In genomic region chr9:136815422-136815782, GRCh38 we compare ENCODE assay signal across 25 cellular contexts. TPM values are rescaled to one million over a fixed set of nuclear protein-coding genes. Genes with fewer than 3 reads are reported as not detected.
DNase-seq lines count a peak whose midpoint lies in the region; ATAC-seq, FAIRE-seq and TF ChIP-seq lines count a peak whose summit lies in the region.
"Had no signal": no experiment of that assay in that cellular context is flagged by ENCODE, and none has a peak within 500 bp of the region (broad histone marks: within the 10 kb centered on the region; RNA-seq: fewer than 3 reads in every experiment).

No MANE protein-coding gene starts in this region.

- H4K8ac ChIP-seq in trophoblast cell (ENCODE audit: low read depth, low read length): no peak overlapping the region

- H2AK5ac ChIP-seq in trophoblast cell (ENCODE audit: low read length): no peak overlapping the region

- H3K9me2 ChIP-seq in Karpas-422 (replicated peaks; ENCODE audit: insufficient read depth, low read length): no peaks in the 10 kb centered on the region
- H3K9me2 ChIP-seq: SK-N-SH had no signal

- H4K91ac ChIP-seq in trophoblast cell (ENCODE audit: low read depth, low read length): no peak overlapping the region

- no peak overlapping the region for H2BK12ac ChIP-seq in trophoblast cell (ENCODE audit: low read length)

- DNase-seq in activated naive CD4-positive, alpha-beta T cell treated with anti-CD3 and anti-CD28 coated beads, Interleukin-2, amount 10 ng/mL, durations not matched to agents 7 days and 5 days: no peak
- no peak for DNase-seq in activated naive CD4-positive, alpha-beta T cell treated with anti-CD3 and anti-CD28 coated beads, Interleukin-2, amount 50 U/mL, for 72 hours (ENCODE audit: low spot score in 2 of 2)
- DNase-seq in Karpas-422: no peak
- DNase-seq in GM12878 (ENCODE audit: low read depth, low spot score): no peak
- DNase-seq in trophoblast cell: no peak
- no peak for DNase-seq in activated T-cell treated with anti-CD3 and anti-CD28 coated beads, Interleukin-2, amount 50 U/mL, for 72 hours
- no peak for DNase-seq in osteoblast (ENCODE audit: insufficient read length, low spot score, missing footprints)
- DNase-seq: GOT3, Kasumi-1, NCI-H1092 treated with DMSO at 0.1 percent for 48 hours, NCI-H1436, NCI-H187, NCI-H2081 treated with DMSO at 0.1 percent for 48 hours, NCI-H2171, NCI-H226, NCI-H510A, NCI-H69, SIG-M5, SK-N-SH had no signal

- no peak overlapping the region for H3K4me3 Mint-ChIP-seq in activated naive CD4-positive, alpha-beta T cell treated with anti-CD3 and anti-CD28 coated beads, Interleukin-2, amount 10 ng/mL, durations not matched to agents 7 days and 5 days
- no peak overlapping the region for H3K4me3 Mint-ChIP-seq in activated T-cell treated with anti-CD3 and anti-CD28 coated beads, Interleukin-2, amount 50 U/mL, for 72 hours

- TF ChIP-seq CTCF in GM12878 (IDR thresholded peaks at IDR 0.05 in 2 of 3, conservative IDR thresholded peaks at IDR 0.05 in 1 of 3; ENCODE audit: control insufficient read depth in 2 of 3, extremely low read depth in 1 of 3, insufficient read depth in 1 of 3, low read depth in 3 of 3, low read length in 3 of 3) (no peak), osteoblast (IDR thresholded peaks at IDR 0.05; ENCODE audit: extremely low read depth, low read depth, low read length) (no peak)

- CTCF ChIA-PET in activated naive CD4-positive, alpha-beta T cell treated with anti-CD3 and anti-CD28 coated beads, Interleukin-2, amount 10 ng/mL, durations not matched to agents 7 days and 5 days (lab: Charles Lee): interaction anchor here (0.6 to 1.3 kb wide), 2 partner anchors 182 to 220 kb away, joined by 3 to 4 read pairs; no protein-coding TSS in a partner anchor
- CTCF ChIA-PET in GM12878 (lab: Yijun Ruan, JAX): interaction anchor here (0.6 to 2.6 kb wide), 5 partner anchors 12 to 214 kb away, joined by 3 to 12 read pairs (median 4); partner anchors contain the start of gene AJM1

- H3K27me3 Mint-ChIP-seq in activated naive CD4-positive, alpha-beta T cell treated with anti-CD3 and anti-CD28 coated beads, Interleukin-2, amount 10 ng/mL, durations not matched to agents 7 days and 5 days: no peaks in the 10 kb centered on the region
- H3K27me3 Mint-ChIP-seq in activated T-cell treated with anti-CD3 and anti-CD28 coated beads, Interleukin-2, amount 50 U/mL, for 72 hours (ENCODE audit: low read depth): no peaks in the 10 kb centered on the region

- H3K27ac Mint-ChIP-seq in activated naive CD4-positive, alpha-beta T cell treated with anti-CD3 and anti-CD28 coated beads, Interleukin-2, amount 10 ng/mL, durations not matched to agents 7 days and 5 days: peak overlapping the region; percentile 45
- no peak overlapping the region for H3K27ac Mint-ChIP-seq in activated naive CD4-positive, alpha-beta T cell treated with anti-CD3 and anti-CD28 coated beads, Interleukin-2, amount 50 U/mL, for 72 hours
- no peak overlapping the region for H3K27ac Mint-ChIP-seq in activated T-cell treated with anti-CD3 and anti-CD28 coated beads, Interleukin-2, amount 50 U/mL, for 72 hours

- H3K4me1 Mint-ChIP-seq in activated naive CD4-positive, alpha-beta T cell treated with anti-CD3 and anti-CD28 coated beads, Interleukin-2, amount 10 ng/mL, durations not matched to agents 7 days and 5 days: peaks cover 41% of the 10 kb centered on the region
- peaks cover 20% of the 10 kb centered on the region for H3K4me1 Mint-ChIP-seq in activated T-cell treated with anti-CD3 and anti-CD28 coated beads, Interleukin-2, amount 50 U/mL, for 72 hours (ENCODE audit: low read depth)

- no peak for ATAC-seq in activated naive CD4-positive, alpha-beta T cell treated with anti-CD3 and anti-CD28 coated beads, Interleukin-2, amount 50 U/mL, for 72 hours
- no peak for ATAC-seq in GM12878
- ATAC-seq in activated T-cell treated with anti-CD3 and anti-CD28 coated beads, Interleukin-2, amount 50 U/mL, for 72 hours (replicated peaks in 1 of 2): no peak
- ATAC-seq: Panc1 had no signal

- no peak overlapping the region for H3K4me3 ChIP-seq in Karpas-422 (ENCODE audit: low read length)
- no peak overlapping the region for H3K4me3 ChIP-seq in GM12878
- no peak overlapping the region for H3K4me3 ChIP-seq in trophoblast cell (ENCODE audit: low read depth, low read length)
- no peak overlapping the region for H3K4me3 ChIP-seq in osteoblast (ENCODE audit: insufficient read depth, low read length)
- H3K4me3 ChIP-seq: HAP-1 had no signal

- no peak overlapping the region for H2AFZ ChIP-seq in Karpas-422 (ENCODE audit: low read length)
- no peak overlapping the region for H2AFZ ChIP-seq in GM12878 (ENCODE audit: control insufficient read depth, low read depth, low read length)
- no peak overlapping the region for H2AFZ ChIP-seq in trophoblast cell (ENCODE audit: insufficient read depth, low read length, poor library complexity)
- no peak overlapping the region for H2AFZ ChIP-seq in osteoblast (ENCODE audit: low read length)

- WGBS in GM12878 (ENCODE audit: insufficient coverage, insufficient replicate concordance, low lambda C conversion rate, missing lambda C conversion rate): 0% methylated on average over 1 of the region's 1 CpG
- no CpG with 5 or more reads among the region's 1 CpG for WGBS in trophoblast cell (ENCODE audit: extremely low coverage, insufficient coverage, insufficient read length)

- H3K4me2 ChIP-seq in Karpas-422 (ENCODE audit: low read depth, low read length, poor library complexity, severe bottlenecking) (no peak overlapping the region), GM12878 (ENCODE audit: control insufficient read depth, insufficient read depth) (no peak overlapping the region), trophoblast cell (ENCODE audit: low read length) (no peak overlapping the region), osteoblast (ENCODE audit: insufficient read depth, low read length) (no peak overlapping the region)
- H3K4me2 ChIP-seq: SK-N-SH had no signal

- H3K27ac ChIP-seq in Karpas-422 (ENCODE audit: low read length) (peak overlapping the region; percentile 29; the same call in 1 of the 2 replicates), GM12878 (ENCODE audit: control insufficient read depth, insufficient read depth) (no peak overlapping the region), trophoblast cell (ENCODE audit: low read depth, low read length) (no peak overlapping the region), osteoblast (ENCODE audit: low read depth, low read length) (no peak overlapping the region)
- H3K27ac ChIP-seq: HL-60 had no signal

- RAD21 ChIA-PET in GM12878 (lab: Charles Lee; ENCODE audit: unreplicated experiment): no interaction called here

- no TSS peak for BruUV-seq in GM12878 (replicated peaks; lab: Mats Ljungman, UMichigan)

- peaks cover 4% of the 10 kb centered on the region; the same call in 1 of the 2 replicates for H4K20me1 ChIP-seq in Karpas-422 (ENCODE audit: insufficient read depth, low read depth, low read length)
- H4K20me1 ChIP-seq in GM12878 (ENCODE audit: control insufficient read depth, insufficient read depth): no peaks in the 10 kb centered on the region; the same call in 1 of the 2 replicates
- H4K20me1 ChIP-seq in osteoblast (ENCODE audit: insufficient read depth, low read length): peaks cover 18% of the 10 kb centered on the region

- H3K4me1 ChIP-seq in Karpas-422 (ENCODE audit: low read length) (peaks cover 16% of the 10 kb centered on the region), GM12878 (ENCODE audit: control insufficient read depth, insufficient read depth, low read length) (no peaks in the 10 kb centered on the region), trophoblast cell (ENCODE audit: control insufficient read depth in 1 of 2, insufficient read depth in 2 of 2, low read length in 2 of 2) (no peaks in the 10 kb centered on the region), osteoblast (ENCODE audit: insufficient read depth, low read length) (no peaks in the 10 kb centered on the region)

- H3K27me3 ChIP-seq in Karpas-422 (ENCODE audit: low read length) (no peaks in the 10 kb centered on the region), GM12878 (replicated peaks in 1 of 2; ENCODE audit: control insufficient read depth in 2 of 2, insufficient read depth in 2 of 2, low read length in 1 of 2) (no peaks in the 10 kb centered on the region), trophoblast cell (ENCODE audit: insufficient read depth, low read length) (no peaks in the 10 kb centered on the region), osteoblast (ENCODE audit: insufficient read depth, low read length) (no peaks in the 10 kb centered on the region)

- H3K79me1 ChIP-seq in trophoblast cell (ENCODE audit: low read length): no peaks in the 10 kb centered on the region

- no peak overlapping the region for H4K12ac ChIP-seq in trophoblast cell (ENCODE audit: low read depth, low read length)

- in situ Hi-C loops in GM12878 (cut with MboI): no loop called here

- no peak for TF ChIP-seq POLR2A in GM12878 (IDR thresholded peaks at IDR 0.05; ENCODE audit: low read depth, low read length)

- H3K79me2 ChIP-seq in Karpas-422 (ENCODE audit: low read length): peaks cover 72% of the 10 kb centered on the region
- H3K79me2 ChIP-seq in GM12878 (ENCODE audit: control insufficient read depth, insufficient read depth, low read length): peaks cover 11% of the 10 kb centered on the region
- no peaks in the 10 kb centered on the region for H3K79me2 ChIP-seq in trophoblast cell (ENCODE audit: control insufficient read depth, insufficient read depth, low read length, poor library complexity)
- H3K79me2 ChIP-seq in osteoblast (ENCODE audit: insufficient read depth, low read length): peaks cover 60% of the 10 kb centered on the region

- FAIRE-seq in GM12878 (lab: Jason Lieb, UNC): no peak
- FAIRE-seq: D721Med, G401.6 had no signal

- no peak overlapping the region for H2BK120ac ChIP-seq in trophoblast cell (ENCODE audit: insufficient read depth, low read length, poor library complexity)

- H3K18ac ChIP-seq in trophoblast cell (ENCODE audit: low read length): no peak overlapping the region

- H3K9me3 ChIP-seq in Karpas-422 (ENCODE audit: low read length) (no peaks in the 10 kb centered on the region), GM12878 (replicated peaks; ENCODE audit: control insufficient read depth, insufficient read depth, low read length) (no peaks in the 10 kb centered on the region), trophoblast cell (ENCODE audit: insufficient read depth, low read depth, low read length) (no peaks in the 10 kb centered on the region), osteoblast (ENCODE audit: low read depth, low read length) (no peaks in the 10 kb centered on the region)
- H3K9me3 ChIP-seq: HAP-1, SK-N-SH had no signal

- H3K14ac ChIP-seq in trophoblast cell (ENCODE audit: low read length): no peak overlapping the region

- no peak for TF ChIP-seq EP300 in GM12878 (IDR thresholded peaks at IDR 0.05; ENCODE audit: borderline replicate concordance in 1 of 2, control insufficient read depth in 1 of 2, low read depth in 2 of 2, low read length in 2 of 2)

- no peak overlapping the region for H2BK5ac ChIP-seq in trophoblast cell (ENCODE audit: low read depth, low read length, poor library complexity)

- H3K9ac ChIP-seq in Karpas-422 (ENCODE audit: low read length) (0 out of 2 replicates have a peak overlapping the region, but pooled peaks have one; percentile 11), GM12878 (ENCODE audit: control insufficient read depth, insufficient read depth, low read length) (no peak overlapping the region), trophoblast cell (ENCODE audit: low read length) (no peak overlapping the region)
- H3K9ac ChIP-seq: SK-N-SH had no signal

- H3K23ac ChIP-seq in trophoblast cell (ENCODE audit: low read length): no peak overlapping the region

- no peaks in the 10 kb centered on the region for H3K9me3 Mint-ChIP-seq in activated naive CD4-positive, alpha-beta T cell treated with anti-CD3 and anti-CD28 coated beads, Interleukin-2, amount 10 ng/mL, durations not matched to agents 7 days and 5 days
- no peaks in the 10 kb centered on the region for H3K9me3 Mint-ChIP-seq in activated naive CD4-positive, alpha-beta T cell treated with anti-CD3 and anti-CD28 coated beads, Interleukin-2, amount 50 U/mL, for 72 hours
- H3K9me3 Mint-ChIP-seq in activated T-cell treated with anti-CD3 and anti-CD28 coated beads, Interleukin-2, amount 50 U/mL, for 72 hours: no peaks in the 10 kb centered on the region

- SMC1A ChIA-PET in GM12878 (lab: Charles Lee; ENCODE audit: uncharacterized antibody, unreplicated experiment): interaction anchor here (1.3 kb wide), 1 partner anchor 10 kb away, joined by 3 read pairs; no protein-coding TSS in a partner anchor

- peaks cover 37% of the 10 kb centered on the region for H3K36me3 Mint-ChIP-seq in activated naive CD4-positive, alpha-beta T cell treated with anti-CD3 and anti-CD28 coated beads, Interleukin-2, amount 10 ng/mL, durations not matched to agents 7 days and 5 days
- peaks cover 17 to 19% of the 10 kb centered on the region in 2 donors for H3K36me3 Mint-ChIP-seq in activated naive CD4-positive, alpha-beta T cell treated with anti-CD3 and anti-CD28 coated beads, Interleukin-2, amount 50 U/mL, for 72 hours
- H3K36me3 Mint-ChIP-seq in activated T-cell treated with anti-CD3 and anti-CD28 coated beads, Interleukin-2, amount 50 U/mL, for 72 hours (ENCODE audit: insufficient read depth in 2 of 2): peaks cover 8 to 21% of the 10 kb centered on the region in 2 donors

- peak overlapping the region; percentile 1 for H3K4ac ChIP-seq in trophoblast cell (ENCODE audit: low read depth, low read length)

- intact Hi-C loops in GM12878 (cut with micrococcal nuclease; ENCODE audit: unreplicated experiment): no loop called here

- TF ChIP-seq RAD21 in GM12878 (IDR thresholded peaks at IDR 0.05; ENCODE audit: insufficient read depth, low read depth, low read length): no peak

- POLR2A ChIA-PET in GM12878 (lab: Charles Lee): interaction anchor here (0.8 to 1.5 kb wide), 3 partner anchors 9 to 29 kb away, joined by 3 to 4 read pairs (median 3); no protein-coding TSS in a partner anchor

- peaks cover 13% of the 10 kb centered on the region; the same call in 1 of the 2 replicates for H3K36me3 ChIP-seq in Karpas-422 (ENCODE audit: insufficient read depth, low read length)
- peaks cover 5 to 8% of the 10 kb centered on the region in 2 experiments; a peak in 3 of 4 replicates for H3K36me3 ChIP-seq in GM12878 (ENCODE audit: control insufficient read depth in 2 of 2, insufficient read depth in 2 of 2, low read length in 1 of 2)
- H3K36me3 ChIP-seq in trophoblast cell (ENCODE audit: control insufficient read depth in 1 of 2, insufficient read depth in 2 of 2, low read length in 2 of 2): peaks cover 23 to 28% of the 10 kb centered on the region in 2 experiments
- H3K36me3 ChIP-seq in osteoblast (ENCODE audit: insufficient read depth, low read length): peaks cover 14% of the 10 kb centered on the region

RNA-seq across cellular contexts. Expression of gene RABL6, which starts 7.7 kb away (rescaled TPM):
- 100 to 1,000 TPM in 1 of 2 donors, 10 to 100 TPM in 1; 79.3 to 101 TPM for total RNA-seq in activated naive CD4-positive, alpha-beta T cell treated with anti-CD3 and anti-CD28 coated beads, Interleukin-2, amount 50 U/mL, for 72 hours
- 43.1 and 78.1 TPM in 2 replicates for total RNA-seq in Karpas-422 (2014; rRNA removed; shearing (Covaris generic); ENCODE audit: low replicate concordance)
- total RNA-seq in GM12878 (2013; cell fraction: nucleolus; rRNA removed): 57.1 and 70.1 TPM in 2 replicates
- total RNA-seq in GM12878 (2014; rRNA removed): 75.9 and 88.4 TPM in 2 replicates
- total RNA-seq in GM12878 (2014; rRNA removed; fragmentation: Illumina TruSeq; extraction: Trizol): 38.7 and 44.4 TPM in 2 replicates
- total RNA-seq in GM12878 (2021): 125 and 134 TPM in 2 replicates
- 41.1 TPM for polyA plus RNA-seq in GM12878 (2011; ENCODE audit: low read depth)
- polyA plus RNA-seq in GM12878 (2011; rRNA removed): 25.5 and 45.8 TPM in 2 replicates
- 44.4 and 59.3 TPM in 2 replicates for polyA plus RNA-seq in GM12878 (2011; cell fraction: cytosol; rRNA removed)
- 99.6 and 142 TPM in 2 replicates for polyA plus RNA-seq in GM12878 (2011; cell fraction: nucleus; rRNA removed)
- polyA plus RNA-seq in GM12878 (2012): 49.6 and 55.1 TPM in 2 replicates
- polyA plus RNA-seq in GM12878 (2014; fragmentation: Illumina TruSeq; extraction: Trizol): 21.6 and 38.4 TPM in 2 replicates
- 1 to 10 TPM; 1.4 to 5.4 TPM for polyA plus RNA-seq in GM12878 (2014; fragmentation: Nextera tagmentation; extraction: Ambion mirVana)
- 84.7 and 92.1 TPM in 2 replicates for polyA plus RNA-seq in GM12878 (2014; rRNA removed)
- polyA plus RNA-seq in GM12878 (2016; fragmentation: Nextera tagmentation; extraction: Ambion mirVana): 10 to 100 TPM; 16.4 to 41.0 TPM
- polyA minus RNA-seq in GM12878 (2011; rRNA and poly(A)+ RNA removed): 38.3 and 60.1 TPM in 2 replicates
- polyA minus RNA-seq in GM12878 (2011; cell fraction: cytosol; rRNA and poly(A)+ RNA removed): 20.6 and 22.6 TPM in 2 replicates
- polyA minus RNA-seq in GM12878 (2011; cell fraction: nucleus; rRNA and poly(A)+ RNA removed): 27.8 and 54.0 TPM in 2 replicates
- 95.6 and 95.9 TPM in 2 replicates for polyA plus RNA-seq in trophoblast cell (2013)
- 10 to 100 TPM; 65.7 to 66.8 TPM for total RNA-seq in activated T-cell treated with anti-CD3 and anti-CD28 coated beads, Interleukin-2, amount 50 U/mL, for 72 hours
- 64.2 and 64.8 TPM in 2 replicates for total RNA-seq in osteoblast

RNA-seq across cellular contexts. Expression of gene CCDC183, which starts 19.3 kb away (rescaled TPM):
- total RNA-seq in activated naive CD4-positive, alpha-beta T cell treated with anti-CD3 and anti-CD28 coated beads, Interleukin-2, amount 50 U/mL, for 72 hours: 1 to 10 TPM in 1 of 2 donors, under 1 TPM in 1; 0.18 to 1.3 TPM
- 1.6 TPM in 1 of 2 replicates, not detected in the other for total RNA-seq in Karpas-422 (2014; rRNA removed; shearing (Covaris generic); ENCODE audit: low replicate concordance)
- 2.4 and 2.5 TPM in 2 replicates for total RNA-seq in GM12878 (2013; cell fraction: nucleolus; rRNA removed)
- not detected in 2 replicates for total RNA-seq in GM12878 (2014; rRNA removed)
- not detected in 2 replicates for total RNA-seq in GM12878 (2014; rRNA removed; fragmentation: Illumina TruSeq; extraction: Trizol)
- total RNA-seq in GM12878 (2021): 0.27 TPM in 1 of 2 replicates, not detected in the other
- polyA plus RNA-seq in GM12878 (2011; ENCODE audit: low read depth): not detected
- 0.26 and 0.43 TPM in 2 replicates for polyA plus RNA-seq in GM12878 (2011; rRNA removed)
- polyA plus RNA-seq in GM12878 (2011; cell fraction: cytosol; rRNA removed): 0.22 TPM in 2 replicates
- 3.2 and 4.4 TPM in 2 replicates for polyA plus RNA-seq in GM12878 (2011; cell fraction: nucleus; rRNA removed)
- polyA plus RNA-seq in GM12878 (2012): 0.51 and 0.93 TPM in 2 replicates
- polyA plus RNA-seq in GM12878 (2014; fragmentation: Illumina TruSeq; extraction: Trizol): 0.04 TPM in 1 of 2 replicates, not detected in the other
- polyA plus RNA-seq in GM12878 (2014; fragmentation: Nextera tagmentation; extraction: Ambion mirVana): not detected
- 0.25 and 0.60 TPM in 2 replicates for polyA plus RNA-seq in GM12878 (2014; rRNA removed)
- 1 to 10 TPM in 1 of 2 experiments, under 1 TPM in 1; 0.55 to 1.2 TPM for polyA plus RNA-seq in GM12878 (2016; fragmentation: Nextera tagmentation; extraction: Ambion mirVana)
- not detected in 2 replicates for polyA minus RNA-seq in GM12878 (2011; rRNA and poly(A)+ RNA removed)
- polyA minus RNA-seq in GM12878 (2011; cell fraction: cytosol; rRNA and poly(A)+ RNA removed): not detected in 2 replicates
- 0.12 TPM in 1 of 2 replicates, not detected in the other for polyA minus RNA-seq in GM12878 (2011; cell fraction: nucleus; rRNA and poly(A)+ RNA removed)
- polyA plus RNA-seq in trophoblast cell (2013): 13.6 and 14.0 TPM in 2 replicates
- under 1 TPM; 0.46 to 0.72 TPM for total RNA-seq in activated T-cell treated with anti-CD3 and anti-CD28 coated beads, Interleukin-2, amount 50 U/mL, for 72 hours
- under 0.01 TPM in 1 of 2 replicates, not detected in the other for total RNA-seq in osteoblast
- total RNA-seq: M059J had no signal

RNA-seq across cellular contexts. Expression of gene TMEM141, which starts 24.3 kb away (rescaled TPM):
- total RNA-seq in activated naive CD4-positive, alpha-beta T cell treated with anti-CD3 and anti-CD28 coated beads, Interleukin-2, amount 50 U/mL, for 72 hours: 10 to 100 TPM; 31.1 to 46.8 TPM
- 20.5 and 61.8 TPM in 2 replicates for total RNA-seq in Karpas-422 (2014; rRNA removed; shearing (Covaris generic); ENCODE audit: low replicate concordance)
- total RNA-seq in GM12878 (2013; cell fraction: nucleolus; rRNA removed): 14.3 and 15.9 TPM in 2 replicates
- total RNA-seq in GM12878 (2014; rRNA removed) (42.5 and 43.1 TPM in 2 replicates), GM12878 (2014; rRNA removed; fragmentation: Illumina TruSeq; extraction: Trizol) (27.4 and 29.2 TPM in 2 replicates), GM12878 (2021) (31.1 and 36.1 TPM in 2 replicates), osteoblast (31.8 and 39.8 TPM in 2 replicates)
- polyA plus RNA-seq in GM12878 (2011; ENCODE audit: low read depth): 6.3 TPM
- polyA plus RNA-seq in GM12878 (2011; rRNA removed) (11.0 and 20.2 TPM in 2 replicates), GM12878 (2014; fragmentation: Illumina TruSeq; extraction: Trizol) (15.2 and 38.1 TPM in 2 replicates), GM12878 (2014; fragmentation: Nextera tagmentation; extraction: Ambion mirVana) (10 to 100 TPM in 1 of 2 experiments, 1 to 10 TPM in 1; 7.8 to 13.3 TPM), GM12878 (2014; rRNA removed) (37.7 and 43.5 TPM in 2 replicates), GM12878 (2016; fragmentation: Nextera tagmentation; extraction: Ambion mirVana) (10 to 100 TPM; 46.7 to 48.6 TPM)
- polyA plus RNA-seq in GM12878 (2011; cell fraction: cytosol; rRNA removed): 35.8 and 37.1 TPM in 2 replicates
- 23.1 and 24.7 TPM in 2 replicates for polyA plus RNA-seq in GM12878 (2011; cell fraction: nucleus; rRNA removed)
- 20.4 and 25.1 TPM in 2 replicates for polyA plus RNA-seq in GM12878 (2012)
- polyA minus RNA-seq in GM12878 (2011; rRNA and poly(A)+ RNA removed): 5.8 and 8.3 TPM in 2 replicates
- 3.5 and 4.1 TPM in 2 replicates for polyA minus RNA-seq in GM12878 (2011; cell fraction: cytosol; rRNA and poly(A)+ RNA removed)
- 9.7 and 14.3 TPM in 2 replicates for polyA minus RNA-seq in GM12878 (2011; cell fraction: nucleus; rRNA and poly(A)+ RNA removed)
- 82.7 and 84.5 TPM in 2 replicates for polyA plus RNA-seq in trophoblast cell (2013)
- total RNA-seq in activated T-cell treated with anti-CD3 and anti-CD28 coated beads, Interleukin-2, amount 50 U/mL, for 72 hours: 10 to 100 TPM; 18.7 to 20.9 TPM

RNA-seq across cellular contexts. Expression of gene AJM1, which starts 26.9 kb away (rescaled TPM):
- total RNA-seq in activated naive CD4-positive, alpha-beta T cell treated with anti-CD3 and anti-CD28 coated beads, Interleukin-2, amount 50 U/mL, for 72 hours: 1 to 10 TPM; 3.7 to 6.7 TPM
- 1.9 and 5.0 TPM in 2 replicates for total RNA-seq in Karpas-422 (2014; rRNA removed; shearing (Covaris generic); ENCODE audit: low replicate concordance)
- 13.9 and 16.4 TPM in 2 replicates for total RNA-seq in GM12878 (2013; cell fraction: nucleolus; rRNA removed)
- total RNA-seq in GM12878 (2014; rRNA removed): 0.98 and 1.2 TPM in 2 replicates
- 0.27 and 0.46 TPM in 2 replicates for total RNA-seq in GM12878 (2014; rRNA removed; fragmentation: Illumina TruSeq; extraction: Trizol)
- total RNA-seq in GM12878 (2021): 1.9 and 2.5 TPM in 2 replicates
- polyA plus RNA-seq in GM12878 (2011; ENCODE audit: low read depth): 0.25 TPM
- polyA plus RNA-seq in GM12878 (2011; rRNA removed): 0.55 and 1.2 TPM in 2 replicates
- polyA plus RNA-seq in GM12878 (2011; cell fraction: cytosol; rRNA removed): 0.97 and 1.9 TPM in 2 replicates
- 35.1 and 40.0 TPM in 2 replicates for polyA plus RNA-seq in GM12878 (2011; cell fraction: nucleus; rRNA removed)
- 1.9 and 2.7 TPM in 2 replicates for polyA plus RNA-seq in GM12878 (2012)
- 0.06 TPM in 1 of 2 replicates, not detected in the other for polyA plus RNA-seq in GM12878 (2014; fragmentation: Illumina TruSeq; extraction: Trizol)
- polyA plus RNA-seq in GM12878 (2014; fragmentation: Nextera tagmentation; extraction: Ambion mirVana): not detected
- 1.6 and 2.7 TPM in 2 replicates for polyA plus RNA-seq in GM12878 (2014; rRNA removed)
- polyA plus RNA-seq in GM12878 (2016; fragmentation: Nextera tagmentation; extraction: Ambion mirVana): under 1 TPM; 0.54 to 0.82 TPM
- polyA minus RNA-seq in GM12878 (2011; rRNA and poly(A)+ RNA removed): 0.07 and 0.62 TPM in 2 replicates
- 0.31 and 1.1 TPM in 2 replicates for polyA minus RNA-seq in GM12878 (2011; cell fraction: cytosol; rRNA and poly(A)+ RNA removed)
- polyA minus RNA-seq in GM12878 (2011; cell fraction: nucleus; rRNA and poly(A)+ RNA removed): 3.6 and 4.8 TPM in 2 replicates
- 1.1 and 1.2 TPM in 2 replicates for polyA plus RNA-seq in trophoblast cell (2013)
- 1 to 10 TPM; 5.3 to 5.7 TPM for total RNA-seq in activated T-cell treated with anti-CD3 and anti-CD28 coated beads, Interleukin-2, amount 50 U/mL, for 72 hours
- 0.88 and 1.1 TPM in 2 replicates for total RNA-seq in osteoblast

RNA-seq across cellular contexts. Expression of gene PHPT1, which starts 33.8 kb away (rescaled TPM):
- 100 to 1,000 TPM; 129 to 167 TPM for total RNA-seq in activated naive CD4-positive, alpha-beta T cell treated with anti-CD3 and anti-CD28 coated beads, Interleukin-2, amount 50 U/mL, for 72 hours
- total RNA-seq in Karpas-422 (2014; rRNA removed; shearing (Covaris generic); ENCODE audit: low replicate concordance): 82.5 and 164 TPM in 2 replicates
- 66.9 and 74.5 TPM in 2 replicates for total RNA-seq in GM12878 (2013; cell fraction: nucleolus; rRNA removed)
- 123 and 124 TPM in 2 replicates for total RNA-seq in GM12878 (2014; rRNA removed)
- total RNA-seq in GM12878 (2014; rRNA removed; fragmentation: Illumina TruSeq; extraction: Trizol): 59.6 and 70.6 TPM in 2 replicates
- 131 and 132 TPM in 2 replicates for total RNA-seq in GM12878 (2021)
- 68.1 TPM for polyA plus RNA-seq in GM12878 (2011; ENCODE audit: low read depth)
- 39.9 and 90.2 TPM in 2 replicates for polyA plus RNA-seq in GM12878 (2011; rRNA removed)
- 155 and 276 TPM in 2 replicates for polyA plus RNA-seq in GM12878 (2011; cell fraction: cytosol; rRNA removed)
- polyA plus RNA-seq in GM12878 (2011; cell fraction: nucleus; rRNA removed): 525 and 671 TPM in 2 replicates
- 128 and 143 TPM in 2 replicates for polyA plus RNA-seq in GM12878 (2012)
- polyA plus RNA-seq in GM12878 (2014; fragmentation: Illumina TruSeq; extraction: Trizol): 7.1 and 56.2 TPM in 2 replicates
- 100 to 1,000 TPM; 169 to 200 TPM for polyA plus RNA-seq in GM12878 (2014; fragmentation: Nextera tagmentation; extraction: Ambion mirVana)
- polyA plus RNA-seq in GM12878 (2014; rRNA removed): 148 and 151 TPM in 2 replicates
- 100 to 1,000 TPM; 306 to 323 TPM for polyA plus RNA-seq in GM12878 (2016; fragmentation: Nextera tagmentation; extraction: Ambion mirVana)
- polyA minus RNA-seq in GM12878 (2011; rRNA and poly(A)+ RNA removed): 13.4 and 29.2 TPM in 2 replicates
- 21.8 and 22.6 TPM in 2 replicates for polyA minus RNA-seq in GM12878 (2011; cell fraction: cytosol; rRNA and poly(A)+ RNA removed)
- polyA minus RNA-seq in GM12878 (2011; cell fraction: nucleus; rRNA and poly(A)+ RNA removed): 48.0 and 54.5 TPM in 2 replicates
- polyA plus RNA-seq in trophoblast cell (2013): 136 and 146 TPM in 2 replicates
- 100 to 1,000 TPM in 1 of 2 donors, 10 to 100 TPM in 1; 95.7 to 111 TPM for total RNA-seq in activated T-cell treated with anti-CD3 and anti-CD28 coated beads, Interleukin-2, amount 50 U/mL, for 72 hours
- 54.2 and 59.0 TPM in 2 replicates for total RNA-seq in osteoblast
